24 cellular contexts compared by ENCODE assay signal in the genomic region with DNA sequence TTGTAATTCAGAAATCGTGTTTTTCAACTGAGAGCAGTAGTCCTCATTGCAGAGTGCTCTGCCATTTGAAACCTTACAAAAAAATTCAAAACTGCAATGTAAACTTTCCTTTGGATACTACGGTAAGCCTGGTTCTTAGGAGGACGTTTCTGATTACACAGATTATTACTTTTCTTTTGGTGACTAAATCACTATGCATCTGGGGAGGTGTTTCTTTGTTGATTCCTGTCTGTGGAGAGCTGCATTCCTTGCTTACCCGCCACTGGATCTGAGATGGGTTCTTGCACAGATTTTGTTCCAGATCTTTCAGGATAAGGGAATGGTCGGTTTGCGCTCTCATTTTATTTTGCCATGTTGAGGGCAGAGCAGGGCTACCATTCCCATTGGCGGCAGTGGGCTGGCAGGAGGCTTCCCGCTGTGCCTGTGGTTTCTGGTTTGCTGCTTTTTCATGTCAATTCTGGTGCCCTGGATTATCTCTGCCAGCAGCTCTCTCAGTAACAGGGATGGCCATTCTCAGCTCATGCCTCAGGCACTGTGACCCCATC.
"Had no signal": no experiment of that assay in that cellular context is flagged by ENCODE, and none has a peak within 500 bp of the region (broad histone marks: within the 10 kb centered on the region; RNA-seq: fewer than 3 reads in every experiment).

No MANE protein-coding gene starts in this region.

- H3K4me1 ChIP-seq: esophagus squamous epithelium, lower lobe of right lung, parathyroid adenoma, sigmoid colon, tibial nerve, upper lobe of left lung had no signal

- H3K27ac ChIP-seq: coronary artery, esophagus squamous epithelium, lower lobe of right lung, neutrophil, parathyroid adenoma, sigmoid colon, thoracic aorta, tibial nerve, upper lobe of left lung had no signal

- DNase-seq: dermis blood vessel endothelial cell; effector memory CD4-positive, alpha-beta T cell; esophagus squamous epithelium; foreskin melanocyte; glutamatergic neuron; hypothalamus; immature natural killer cell; left ventricle myocardium superior; lower lobe of right lung; mucosa of descending colon; naive B cell; right cardiac atrium; sigmoid colon; stimulated activated CD4-positive, alpha-beta T cell treated with anti-CD3 and anti-CD28 coated beads, Interleukin-2, amount 100 ng/mL, for 24 hours; stimulated activated CD4-positive, alpha-beta T cell treated with anti-CD3 and anti-CD28 coated beads, Interleukin-4, amount 100 ng/mL, for 24 hours; stimulated activated naive CD4-positive, alpha-beta T cell treated with Interleukin-2 at 50 U/mL for 16 hours; upper lobe of left lung had no signal

- H3K4me3 ChIP-seq: coronary artery, esophagus squamous epithelium, lower lobe of right lung, mucosa of descending colon, sigmoid colon, thoracic aorta, tibial nerve, upper lobe of left lung had no signal

- H3K27me3 ChIP-seq: esophagus squamous epithelium, neutrophil, tibial nerve, upper lobe of left lung had no signal

- H3K36me3 ChIP-seq: esophagus squamous epithelium, lower lobe of right lung, neutrophil, sigmoid colon, thoracic aorta, tibial nerve, upper lobe of left lung had no signal

- H3K9me3 ChIP-seq: lower lobe of right lung, neutrophil, sigmoid colon, thoracic aorta, upper lobe of left lung had no signal

- ATAC-seq: left ventricle myocardium superior; lower lobe of right lung; mucosa of descending colon; natural killer cell treated with Interleukin-12 subunit alpha and Interleukin-12 subunit beta and Interleukin-15 and Interleukin-18, amount 100 ng/mL, for 72 hours; right cardiac atrium; stimulated activated effector memory CD8-positive, alpha-beta T cell treated with anti-CD3 and anti-CD28 coated beads, Interleukin-12 subunit alpha, Interleukin-12 subunit beta, amount 100 ng/mL, for 72 hours had no signal
